ENCODE assay signal across 11 cellular contexts in the genomic region with DNA sequence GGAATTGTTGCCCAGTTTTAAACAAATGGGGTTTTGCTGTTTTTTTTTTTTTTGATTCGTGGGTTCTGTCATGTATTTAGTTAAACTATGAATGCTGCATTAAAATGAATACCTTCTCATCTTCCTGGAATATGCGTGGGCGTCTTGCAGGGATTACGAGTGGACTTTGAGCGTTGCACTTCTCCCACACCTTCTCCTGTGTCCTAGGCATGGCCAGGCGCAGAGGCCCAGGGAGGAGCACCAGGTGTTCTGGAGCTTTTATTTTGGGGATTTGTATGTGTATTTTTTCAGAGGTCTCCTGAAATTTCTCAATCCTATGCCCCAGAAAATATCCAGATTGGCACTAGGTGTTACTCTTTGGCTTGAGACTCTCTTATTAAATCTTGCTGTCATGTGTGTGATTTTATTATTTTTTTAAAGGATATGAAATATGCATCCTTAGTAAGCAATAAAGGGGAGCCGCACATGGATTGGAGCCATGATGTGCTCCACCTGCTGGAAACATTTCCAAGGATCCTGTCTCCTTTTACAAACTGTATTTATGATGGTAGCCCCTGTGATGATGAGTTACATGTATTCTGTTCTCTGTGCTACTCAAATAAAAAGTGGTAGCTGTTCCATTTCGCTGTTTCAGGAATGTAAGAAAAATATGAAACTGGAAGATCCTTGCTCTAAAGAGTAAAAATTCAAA.
DNase-seq lines count a peak whose midpoint lies in the region; ATAC-seq and TF ChIP-seq lines count a peak whose summit lies in the region.
"Had no signal": no experiment of that assay in that cellular context is flagged by ENCODE, and none has a peak within 500 bp of the region (broad histone marks: within the 10 kb centered on the region; RNA-seq: fewer than 3 reads in every experiment).

No MANE protein-coding gene starts in this region.

- TF ChIP-seq CTCF in PC-9 (conservative IDR thresholded peaks at IDR 0.05), result 0 out of 2 replicates have a peak, but pooled peaks have one; percentile 29
- peak; percentile 51 for TF ChIP-seq CTCF in epithelial cell of proximal tubule (conservative IDR thresholded peaks at IDR 0.05; ENCODE audit: low read depth, low read length)

- no peaks in the 10 kb centered on the region for H4K20me1 ChIP-seq in PC-9 (ENCODE audit: insufficient read depth)

- H3K4me2 ChIP-seq in PC-9, result no peak overlapping the region

- no peaks in the 10 kb centered on the region for H3K36me3 Mint-ChIP-seq in activated naive CD4-positive, alpha-beta T cell treated with anti-CD3 and anti-CD28 coated beads, Interleukin-2, amount 50 U/mL, for 72 hours
- H3K36me3 Mint-ChIP-seq in T-helper 2 cell treated with Interferon-gamma antibody and Interleukin-4, amounts not matched to agents 5 μg/mL and 100 μg/mL, for 36 hours (ENCODE audit: low read depth), result no peaks in the 10 kb centered on the region

- no peaks in the 10 kb centered on the region for H3K27me3 ChIP-seq in PC-9 (ENCODE audit: insufficient read depth, low read depth)

- peak; percentile 21 for ATAC-seq in sciatic nerve
- no peak for ATAC-seq in activated naive CD4-positive, alpha-beta T cell treated with anti-CD3 and anti-CD28 coated beads, Interleukin-2, amount 50 U/mL, for 72 hours

- peaks cover 28% of the 10 kb centered on the region for H3K27me3 Mint-ChIP-seq in T-helper 2 cell treated with Interferon-gamma antibody and Interleukin-4, amounts not matched to agents 5 μg/mL and 100 μg/mL, for 36 hours (ENCODE audit: low read depth)

- H3K9me3 Mint-ChIP-seq in activated naive CD4-positive, alpha-beta T cell treated with anti-CD3 and anti-CD28 coated beads, Interleukin-2, amount 50 U/mL, for 72 hours, result no peaks in the 10 kb centered on the region
- H3K9me3 Mint-ChIP-seq in T-helper 2 cell treated with Interferon-gamma antibody and Interleukin-4, amounts not matched to agents 5 μg/mL and 100 μg/mL, for 36 hours, result no peaks in the 10 kb centered on the region
- H3K9me3 Mint-ChIP-seq: activated T-helper 1 cell treated with anti-CD3 and anti-CD28 coated beads, Interleukin-12 subunit alpha, Interleukin-12 subunit beta, Interleukin-2, Interleukin-4 antibody, amounts not matched to agents 30 ng/mL and 10 ng/mL and 1 ng/mL, durations not matched to agents 14 hours and 24 hours and 36 hours had no signal

- no peaks in the 10 kb centered on the region for H3K9me2 ChIP-seq in PC-9 (ENCODE audit: insufficient read depth)

- H3K79me2 ChIP-seq in PC-9 (ENCODE audit: low read depth), result no peaks in the 10 kb centered on the region

- no TSS peak for BruUV-seq in PC-9 (replicated peaks; lab: Mats Ljungman, UMichigan)

- CTCF ChIA-PET in PC-9 (lab: Charles Lee), result no interaction called here

- H3K27ac ChIP-seq in PC-9, result no peak overlapping the region
- H3K27ac ChIP-seq in substantia nigra (ENCODE audit: low read depth, low read length, poor library complexity, severe bottlenecking), result no peak overlapping the region

- H3K4me1 Mint-ChIP-seq in T-helper 2 cell treated with Interferon-gamma antibody and Interleukin-4, amounts not matched to agents 5 μg/mL and 100 μg/mL, for 36 hours (ENCODE audit: low read depth), result peaks cover 3% of the 10 kb centered on the region

- no peak overlapping the region for H2AFZ ChIP-seq in PC-9

- H3F3A ChIP-seq in PC-9 (ENCODE audit: insufficient read depth, low read depth), result peaks cover 6% of the 10 kb centered on the region; the same call in 1 of the 2 replicates

- POLR2A ChIA-PET in PC-9 (lab: Charles Lee; ENCODE audit: unreplicated experiment), result no interaction called here

- H3K36me3 ChIP-seq in PC-9 (ENCODE audit: low read depth), result no peaks in the 10 kb centered on the region

- no peak overlapping the region for H3K4me3 Mint-ChIP-seq in T-helper 2 cell treated with Interferon-gamma antibody and Interleukin-4, amounts not matched to agents 5 μg/mL and 100 μg/mL, for 36 hours
- H3K4me3 Mint-ChIP-seq: activated T-helper 1 cell treated with anti-CD3 and anti-CD28 coated beads, Interleukin-12 subunit alpha, Interleukin-12 subunit beta, Interleukin-2, Interleukin-4 antibody, amounts not matched to agents 30 ng/mL and 10 ng/mL and 1 ng/mL, durations not matched to agents 14 hours and 24 hours and 36 hours had no signal

- intact Hi-C loops in PC-9 (cut with micrococcal nuclease; ENCODE audit: unreplicated experiment) (loop anchor here (10.0 kb wide), 1 partner anchor 498 kb away; no protein-coding TSS in a partner anchor), sciatic nerve (cut with DNase I) (no loop called here)

- DNase-seq in EL, result peak; percentile 30
- no peak for DNase-seq in PC-9
- DNase-seq in epithelial cell of proximal tubule (ENCODE audit: low read depth), result no peak
- no peak for DNase-seq in sciatic nerve (ENCODE audit: low spot score)
- no peak for DNase-seq in activated naive CD4-positive, alpha-beta T cell treated with anti-CD3 and anti-CD28 coated beads, Interleukin-2, amount 50 U/mL, for 72 hours (ENCODE audit: low spot score in 2 of 2)
- no peak for DNase-seq in T-helper 2 cell treated with Interferon-gamma antibody and Interleukin-4, amounts not matched to agents 5 μg/mL and 100 μg/mL, for 36 hours (ENCODE audit: low spot score)
- DNase-seq in substantia nigra (lab: John Stamatoyannopoulos, UW), result no peak
- DNase-seq: NCI-H1048, NCI-H345, right cardiac atrium had no signal

- peaks cover 6% of the 10 kb centered on the region; the same call in 1 of the 2 replicates for H3K4me1 ChIP-seq in PC-9 (replicated peaks; ENCODE audit: insufficient read depth)

- H3K27ac Mint-ChIP-seq in activated naive CD4-positive, alpha-beta T cell treated with anti-CD3 and anti-CD28 coated beads, Interleukin-2, amount 50 U/mL, for 72 hours, result no peak overlapping the region
- H3K27ac Mint-ChIP-seq in T-helper 2 cell treated with Interferon-gamma antibody and Interleukin-4, amounts not matched to agents 5 μg/mL and 100 μg/mL, for 36 hours, result no peak overlapping the region
- H3K27ac Mint-ChIP-seq: activated T-helper 1 cell treated with anti-CD3 and anti-CD28 coated beads, Interleukin-12 subunit alpha, Interleukin-12 subunit beta, Interleukin-2, Interleukin-4 antibody, amounts not matched to agents 30 ng/mL and 10 ng/mL and 1 ng/mL, durations not matched to agents 14 hours and 24 hours and 36 hours had no signal

- H3K9me3 ChIP-seq in PC-9 (ENCODE audit: insufficient read depth, low read depth), result no peaks in the 10 kb centered on the region

- no peak overlapping the region for H3K4me3 ChIP-seq in PC-9
- H3K4me3 ChIP-seq in epithelial cell of proximal tubule (ENCODE audit: low read depth, low read length), result no peak overlapping the region
